In the genomic region with DNA sequence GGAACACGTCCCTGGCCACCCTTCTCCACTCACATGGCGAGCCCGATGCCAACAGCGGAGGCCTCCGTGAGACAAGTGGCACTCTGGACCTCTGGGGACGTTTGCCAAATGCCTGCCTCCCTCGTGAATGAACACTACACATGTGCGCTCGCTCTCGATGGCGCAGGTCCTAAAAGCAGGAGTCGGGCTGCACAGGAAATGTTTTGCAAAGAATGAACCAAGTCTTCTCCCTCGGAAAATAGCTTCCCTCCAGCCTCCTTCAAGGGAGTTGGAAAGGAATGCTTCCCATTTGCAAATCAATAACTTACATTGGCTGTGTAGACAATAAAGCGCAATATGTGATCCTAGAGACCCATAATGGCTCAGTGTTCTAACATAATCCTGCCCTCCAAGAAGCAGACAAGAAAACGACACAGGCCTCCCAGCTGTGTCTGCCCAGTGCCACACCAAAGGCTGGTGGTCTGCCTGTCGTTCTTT, we compare ENCODE assay signal across 10 cellular contexts. TPM values are rescaled to one million over a fixed set of nuclear protein-coding genes. Genes with fewer than 3 reads are reported as not detected.
A peak's percentile ranks its signal among the peaks of the same experiment; 100 is the strongest.
DNase-seq lines count a peak whose midpoint lies in the region; ATAC-seq and TF ChIP-seq lines count a peak whose summit lies in the region.
"Had no signal": no experiment of that assay in that cellular context is flagged by ENCODE, and none has a peak within 500 bp of the region (broad histone marks: within the 10 kb centered on the region; RNA-seq: fewer than 3 reads in every experiment).

No MANE protein-coding gene starts in this region.

- TF ChIP-seq CTCF in breast epithelium (IDR thresholded peaks at IDR 0.05) (no peak), MCF 10A (IDR thresholded peaks at IDR 0.05; ENCODE audit: unreplicated experiment) (no peak), fibroblast of lung (conservative IDR thresholded peaks at IDR 0.05 in 1 of 2, IDR thresholded peaks at IDR 0.05 in 1 of 2; ENCODE audit: low read depth in 1 of 2, low read length in 2 of 2) (no peak), upper lobe of left lung (IDR thresholded peaks at IDR 0.05) (no peak)

- H4K20me1 ChIP-seq in fibroblast of lung (ENCODE audit: control insufficient read depth, extremely low read depth, insufficient read depth, low read length) = no peaks in the 10 kb centered on the region

- ATAC-seq in upper lobe of left lung (ENCODE audit: low FRiP score in 2 of 2) = no peak

- no peak overlapping the region for H4K5ac ChIP-seq in mesendoderm (ENCODE audit: low read length)

- H2BK5ac ChIP-seq in mesendoderm (ENCODE audit: low read length) = no peak overlapping the region

- POLR2A ChIA-PET in MCF 10A (lab: Yijun Ruan, JAX) = no interaction called here

- BruUV-seq in MCF 10A (replicated peaks; lab: Mats Ljungman, UMichigan) = no TSS peak

- H3K18ac ChIP-seq in mesendoderm (ENCODE audit: low read length) = no peak overlapping the region

- WGBS in mesendoderm (ENCODE audit: extremely low coverage, insufficient coverage, low lambda C conversion rate) = no CpG with 5 or more reads among the region's 16 CpGs
- 67 to 68% methylated on average over 12 to 16 of the region's 16 CpGs for WGBS in upper lobe of left lung, 2 donors

- H3K4me1 ChIP-seq in breast epithelium (no peaks in the 10 kb centered on the region), fibroblast of lung (ENCODE audit: control insufficient read depth, extremely low read depth, insufficient read depth, low read length) (peaks cover 18% of the 10 kb centered on the region), mesendoderm (ENCODE audit: control insufficient read depth, low read depth, low read length) (peaks cover 15% of the 10 kb centered on the region), upper lobe of left lung (peaks cover 15 to 20% (median 18%) of the 10 kb centered on the region in 4 donors)

- H3K4ac ChIP-seq in mesendoderm (ENCODE audit: low read depth, low read length) = no peak overlapping the region

- H3K36me3 ChIP-seq in breast epithelium (no peaks in the 10 kb centered on the region), fibroblast of lung (ENCODE audit: control insufficient read depth, insufficient read depth, low read length) (no peaks in the 10 kb centered on the region), mesendoderm (ENCODE audit: control insufficient read depth, insufficient read depth, low read length) (no peaks in the 10 kb centered on the region), upper lobe of left lung (no peaks in the 10 kb centered on the region)

- H3K9me3 ChIP-seq in breast epithelium = no peaks in the 10 kb centered on the region
- H3K9me3 ChIP-seq in fibroblast of lung (ENCODE audit: control insufficient read depth, insufficient read depth, low read depth, low read length) = no peaks in the 10 kb centered on the region
- H3K9me3 ChIP-seq in upper lobe of left lung = no peaks in the 10 kb centered on the region

- H3K56ac ChIP-seq in mesendoderm (ENCODE audit: low read length) = peak overlapping the region; percentile 39

- H3K4me3 ChIP-seq in breast epithelium (no peak overlapping the region), fibroblast of lung (replicated peaks in 1 of 4; ENCODE audit: control extremely low read depth in 1 of 4, insufficient read depth in 1 of 4, low read depth in 3 of 4, low read length in 4 of 4) (no peak overlapping the region), mesendoderm (ENCODE audit: low read length) (no peak overlapping the region), upper lobe of left lung (no peak overlapping the region)

- H2AFZ ChIP-seq in fibroblast of lung (ENCODE audit: low read length) = no peak overlapping the region

- H4K8ac ChIP-seq in mesendoderm (ENCODE audit: low read depth, low read length) = no peak overlapping the region

- H2BK15ac ChIP-seq in mesendoderm (replicated peaks; ENCODE audit: low read depth) = no peak overlapping the region

- no peak for DNase-seq in breast epithelium (ENCODE audit: low spot score in 2 of 2)
- DNase-seq in MCF 10A (ENCODE audit: unreplicated experiment) = no peak
- DNase-seq in fibroblast of lung (ENCODE audit: low read depth in 2 of 2) = no peak
- peak; percentile 23 for DNase-seq in mesendoderm
- peak; percentile 39 to 71 for DNase-seq in upper lobe of left lung
- DNase-seq in COLO668 (lab: John Stamatoyannopoulos, UW; ENCODE audit: unreplicated experiment) = no peak
- no peak for DNase-seq in NOMO-1 (lab: John Stamatoyannopoulos, UW; ENCODE audit: unreplicated experiment in 2 of 2)
- DNase-seq in activated T-cell treated with anti-CD3 and anti-CD28 coated beads, Interleukin-2, amount 50 U/mL, for 24 hours = no peak
- DNase-seq: 8988T; activated naive CD4-positive, alpha-beta T cell treated with anti-CD3 and anti-CD28 coated beads for 36 hours had no signal

- H3K27ac ChIP-seq in breast epithelium = peak overlapping the region; percentile 62 to 64
- no peak overlapping the region for H3K27ac ChIP-seq in fibroblast of lung (ENCODE audit: insufficient read depth, low read length)
- H3K27ac ChIP-seq in mesendoderm (ENCODE audit: low read depth, low read length) = peak overlapping the region; percentile 17
- no peak overlapping the region for H3K27ac ChIP-seq in upper lobe of left lung

- H3K9ac ChIP-seq in fibroblast of lung (ENCODE audit: insufficient read depth, low read length) (no peak overlapping the region), mesendoderm (ENCODE audit: low read length) (peak overlapping the region; percentile 12)

- H3K9me3 Mint-ChIP-seq in MCF 10A (ENCODE audit: unreplicated experiment) = no peaks in the 10 kb centered on the region
- no peaks in the 10 kb centered on the region for H3K9me3 Mint-ChIP-seq in activated T-cell treated with anti-CD3 and anti-CD28 coated beads, Interleukin-2, amount 50 U/mL, for 24 hours
- H3K9me3 Mint-ChIP-seq: activated naive CD4-positive, alpha-beta T cell treated with anti-CD3 and anti-CD28 coated beads for 36 hours had no signal

- peaks cover under 1% of the 10 kb centered on the region for H3K36me3 Mint-ChIP-seq in MCF 10A (ENCODE audit: insufficient read depth, unreplicated experiment)
- no peaks in the 10 kb centered on the region for H3K36me3 Mint-ChIP-seq in activated T-cell treated with anti-CD3 and anti-CD28 coated beads, Interleukin-2, amount 50 U/mL, for 24 hours (ENCODE audit: low read depth)

- H3K27me3 ChIP-seq in breast epithelium (no peaks in the 10 kb centered on the region), fibroblast of lung (ENCODE audit: control insufficient read depth, insufficient read depth, low read length) (no peaks in the 10 kb centered on the region), mesendoderm (ENCODE audit: insufficient read depth, low read length, poor library complexity) (no peaks in the 10 kb centered on the region), upper lobe of left lung (no peaks in the 10 kb centered on the region)

- H3K23ac ChIP-seq in mesendoderm (ENCODE audit: low read length) = no peak overlapping the region

- H3K4me3 Mint-ChIP-seq in MCF 10A (ENCODE audit: unreplicated experiment) = no peak overlapping the region
- no peak overlapping the region for H3K4me3 Mint-ChIP-seq in activated T-cell treated with anti-CD3 and anti-CD28 coated beads, Interleukin-2, amount 50 U/mL, for 24 hours
- H3K4me3 Mint-ChIP-seq: activated naive CD4-positive, alpha-beta T cell treated with anti-CD3 and anti-CD28 coated beads for 36 hours had no signal

- intact Hi-C loops in breast epithelium (cut with DNase I; ENCODE audit: low total_unique reads) = no loop called here
- intact Hi-C loops in MCF 10A (cut with micrococcal nuclease) = no loop called here

- no peaks in the 10 kb centered on the region for H3K27me3 Mint-ChIP-seq in MCF 10A (ENCODE audit: insufficient read depth, unreplicated experiment)
- H3K27me3 Mint-ChIP-seq in activated T-cell treated with anti-CD3 and anti-CD28 coated beads, Interleukin-2, amount 50 U/mL, for 24 hours = no peaks in the 10 kb centered on the region

- H3K4me2 ChIP-seq in fibroblast of lung (ENCODE audit: extremely low read depth, insufficient read depth, low read length) = peak overlapping the region; percentile 48
- no peak overlapping the region for H3K4me2 ChIP-seq in mesendoderm (ENCODE audit: low read length)

- CTCF ChIA-PET in MCF 10A (lab: Yijun Ruan, JAX) = interaction anchor here (0.6 kb wide), 1 partner anchor 197 kb away, joined by 3 read pairs; no protein-coding TSS in a partner anchor

- no peak for TF ChIP-seq POLR2A in breast epithelium (IDR thresholded peaks at IDR 0.05)
- no peak for TF ChIP-seq POLR2A in upper lobe of left lung (IDR thresholded peaks at IDR 0.05)

- peaks cover 3% of the 10 kb centered on the region for H3K4me1 Mint-ChIP-seq in MCF 10A (ENCODE audit: insufficient read depth, unreplicated experiment)
- H3K4me1 Mint-ChIP-seq in activated T-cell treated with anti-CD3 and anti-CD28 coated beads, Interleukin-2, amount 50 U/mL, for 24 hours (ENCODE audit: low read depth) = peaks cover 8% of the 10 kb centered on the region

- H2AK5ac ChIP-seq in mesendoderm (ENCODE audit: low read length) = peak overlapping the region; percentile 31

- no peak overlapping the region for H2BK120ac ChIP-seq in mesendoderm (ENCODE audit: low read depth, low read length)

- TF ChIP-seq EP300 in upper lobe of left lung (IDR thresholded peaks at IDR 0.05) = no peak

- no peak overlapping the region for H3K27ac Mint-ChIP-seq in MCF 10A (ENCODE audit: low read depth, unreplicated experiment)
- H3K27ac Mint-ChIP-seq in activated T-cell treated with anti-CD3 and anti-CD28 coated beads, Interleukin-2, amount 50 U/mL, for 24 hours = no peak overlapping the region
- H3K27ac Mint-ChIP-seq: activated naive CD4-positive, alpha-beta T cell treated with anti-CD3 and anti-CD28 coated beads for 36 hours had no signal

- H3K79me2 ChIP-seq in fibroblast of lung (ENCODE audit: control insufficient read depth, insufficient read depth, low read length) (no peaks in the 10 kb centered on the region), mesendoderm (ENCODE audit: control insufficient read depth, insufficient read depth, low read length) (peaks cover 2% of the 10 kb centered on the region)

- peaks cover 6% of the 10 kb centered on the region for H3K79me1 ChIP-seq in mesendoderm (ENCODE audit: low read length)

RNA-seq across cellular contexts. Expression of a gene that starts 38.6 kb away (rescaled TPM):
- total RNA-seq in breast epithelium (10 to 100 TPM; 10.7 to 18.4 (median 12.5) TPM), MCF 10A (2022) (8.1 and 10.0 TPM in 2 replicates), fibroblast of lung (5.1 and 9.4 TPM in 2 replicates), upper lobe of left lung (10 to 100 TPM in 5 of 6 donors, 1 to 10 TPM in 1; 7.1 to 43.0 (median 13.4) TPM)
- polyA plus RNA-seq in fibroblast of lung = 5.1 and 6.0 TPM in 2 replicates
- polyA plus RNA-seq in fibroblast of lung (2012) = 7.5 and 8.2 TPM in 2 replicates
- 1.7 and 4.2 TPM in 2 replicates for polyA minus RNA-seq in fibroblast of lung (ENCODE audit: low replicate concordance)
- polyA plus RNA-seq in mesendoderm (2013, experiment 1 of 2) = 27.2 TPM
- polyA plus RNA-seq in mesendoderm (2013, experiment 2 of 2) = 28.3 TPM

Comparison
In these comparisons a context has a peak if more than half of its experiments do, and no peak if none do; other contexts are left out.
1. DNase-seq: peak in mesendoderm (single experiment) and upper lobe of left lung (2 of 2); none in breast epithelium (0 of 2), MCF 10A (single experiment), fibroblast of lung (0 of 2), COLO668 (single experiment), NOMO-1 (0 of 2) and activated T-cell treated with anti-CD3 and anti-CD28 coated beads, Interleukin-2, amount 50 U/mL, for 24 hours (single experiment).
2. H3K27ac ChIP-seq: peak in breast epithelium (2 of 2) and mesendoderm (single experiment); none in fibroblast of lung (single experiment) and upper lobe of left lung (0 of 4).